Comparison of ENCODE assay signal across 8 cellular contexts in genomic region chr6:49606696-49607390, GRCh38. TPM values are rescaled to one million over a fixed set of nuclear protein-coding genes. Genes with fewer than 3 reads are reported as not detected.
A peak's percentile ranks its signal among the peaks of the same experiment; 100 is the strongest.
DNase-seq lines count a peak whose midpoint lies in the region; ATAC-seq and TF ChIP-seq lines count a peak whose summit lies in the region.

No MANE protein-coding gene starts in this region.

- H3K4me3 ChIP-seq in left ventricle myocardium inferior, result no peak overlapping the region
- no peak overlapping the region for H3K4me3 ChIP-seq in skeletal muscle cell (ENCODE audit: low read depth, low read length)

- peaks cover 14% of the 10 kb centered on the region for H3K27me3 Mint-ChIP-seq in activated naive CD8-positive, alpha-beta T cell treated with anti-CD3 and anti-CD28 coated beads for 36 hours

- no peaks in the 10 kb centered on the region for H3K36me3 Mint-ChIP-seq in activated naive CD8-positive, alpha-beta T cell treated with anti-CD3 and anti-CD28 coated beads for 36 hours

- H3K4me3 Mint-ChIP-seq in activated naive CD8-positive, alpha-beta T cell treated with anti-CD3 and anti-CD28 coated beads for 36 hours, result no peak overlapping the region

- peak; percentile 38 to 56 for DNase-seq in NCI-H524 (lab: John Stamatoyannopoulos, UW)
- DNase-seq in NCI-H524 treated with DMSO at 0.1 percent for 48 hours (lab: John Stamatoyannopoulos, UW), result no peak
- peak; percentile 85 for DNase-seq in NCI-H345 treated with DMSO at 0.1 percent for 48 hours (lab: John Stamatoyannopoulos, UW; ENCODE audit: unreplicated experiment)
- peak; percentile 6 for DNase-seq in activated naive CD8-positive, alpha-beta T cell treated with anti-CD3 and anti-CD28 coated beads for 36 hours
- DNase-seq in left ventricle myocardium inferior, result no peak
- peak; percentile 58 for DNase-seq in skeletal muscle cell (ENCODE audit: low read depth)

- ATAC-seq in GM21360 (IDR thresholded peaks at IDR 0.05; ENCODE audit: unreplicated experiment), result peak; percentile 96
- ATAC-seq in HG03521 (IDR thresholded peaks at IDR 0.05; ENCODE audit: unreplicated experiment), result peak; percentile 90

- no peaks in the 10 kb centered on the region for H3K9me3 ChIP-seq in left ventricle myocardium inferior (replicated peaks)

- no peaks in the 10 kb centered on the region for H3K4me1 Mint-ChIP-seq in activated naive CD8-positive, alpha-beta T cell treated with anti-CD3 and anti-CD28 coated beads for 36 hours

- H3K27ac ChIP-seq in left ventricle myocardium inferior (replicated peaks), result no peak overlapping the region

- no peak overlapping the region for H3K27ac Mint-ChIP-seq in activated naive CD8-positive, alpha-beta T cell treated with anti-CD3 and anti-CD28 coated beads for 36 hours

- peaks cover 6% of the 10 kb centered on the region for H3K27me3 ChIP-seq in left ventricle myocardium inferior (ENCODE audit: low read depth)

- TF ChIP-seq CTCF in left ventricle myocardium inferior (IDR thresholded peaks at IDR 0.05; ENCODE audit: borderline replicate concordance), result peak; percentile 87

- H3K4me1 ChIP-seq in left ventricle myocardium inferior, result no peaks in the 10 kb centered on the region

- H3K9me3 Mint-ChIP-seq in activated naive CD8-positive, alpha-beta T cell treated with anti-CD3 and anti-CD28 coated beads for 36 hours, result peaks cover 4% of the 10 kb centered on the region

- H3K36me3 ChIP-seq in left ventricle myocardium inferior, result no peaks in the 10 kb centered on the region

- intact Hi-C loops in left ventricle myocardium inferior (cut with micrococcal nuclease), result loop anchor here (5.0 kb wide), 1 partner anchor 75 kb away; no protein-coding TSS in a partner anchor

RNA-seq across cellular contexts. Expression of gene RHAG, which starts 29.8 kb away (rescaled TPM):
- total RNA-seq in activated naive CD8-positive, alpha-beta T cell treated with anti-CD3 and anti-CD28 coated beads for 36 hours, result not detected
- 0.44 TPM for total RNA-seq in left ventricle myocardium inferior

RNA-seq across cellular contexts. Expression of gene C6orf141, which starts 56.4 kb away (rescaled TPM):
- total RNA-seq in activated naive CD8-positive, alpha-beta T cell treated with anti-CD3 and anti-CD28 coated beads for 36 hours, result under 1 TPM; 0.28 to 0.33 TPM
- total RNA-seq in left ventricle myocardium inferior, result 0.41 TPM

Comparison
In these comparisons a context has a peak if more than half of its experiments do, and no peak if none do; other contexts are left out.
1. DNase-seq: peak in NCI-H524 (2 of 2), NCI-H345 treated with DMSO at 0.1 percent for 48 hours (single experiment), activated naive CD8-positive, alpha-beta T cell treated with anti-CD3 and anti-CD28 coated beads for 36 hours (single experiment) and skeletal muscle cell (single experiment); none in NCI-H524 treated with DMSO at 0.1 percent for 48 hours (single experiment) and left ventricle myocardium inferior (single experiment).